ENCODE assay signal across 8 cellular contexts in genomic region chr15:48757661-48758060, GRCh38.
"Had no signal": no experiment of that assay in that cellular context is flagged by ENCODE, and none has a peak within 500 bp of the region (broad histone marks: within the 10 kb centered on the region; RNA-seq: fewer than 3 reads in every experiment).

No MANE protein-coding gene starts in this region.

- DNase-seq: GM23248, GOT3, H7, H9, HCEC 1CT, HFFc6 had no signal

- H3K9me3 ChIP-seq: HAP-1 had no signal

- H3K27ac ChIP-seq: GM23248 had no signal

- H3K4me3 ChIP-seq: GM23248, GM23338, HAP-1 had no signal

- H3K9ac ChIP-seq: GM23248 had no signal

- H3K4me2 ChIP-seq: GM23338 had no signal

- H2AFZ ChIP-seq: GM23248, GM23338 had no signal
